16 cellular contexts compared by ENCODE assay signal in genomic region chr21:39238275-39238674, GRCh38. TPM values are rescaled to one million over a fixed set of nuclear protein-coding genes. Genes with fewer than 3 reads are reported as not detected.
DNase-seq lines count a peak whose midpoint lies in the region; ATAC-seq and TF ChIP-seq lines count a peak whose summit lies in the region.
"Had no signal": no experiment of that assay in that cellular context is flagged by ENCODE, and none has a peak within 500 bp of the region (broad histone marks: within the 10 kb centered on the region; RNA-seq: fewer than 3 reads in every experiment).

No MANE protein-coding gene starts in this region.

- H3K27ac Mint-ChIP-seq in activated naive CD8-positive, alpha-beta T cell treated with anti-CD3 and anti-CD28 coated beads, Interleukin-2, amount 50 U/mL, for 24 hours = peak overlapping the region; percentile 40
- peak overlapping the region in 8 of 10 donors; percentile 0 to 83 (median 31) for H3K27ac Mint-ChIP-seq in naive thymus-derived CD8-positive, alpha-beta T cell
- H3K27ac Mint-ChIP-seq: CD4-positive, alpha-beta T cell had no signal

- no peak for TF ChIP-seq CTCF in HEK293 (tag by site-specific recombination; IDR thresholded peaks at IDR 0.05)

- no peak overlapping the region for H3K4me3 Mint-ChIP-seq in activated T-cell treated with anti-CD3 and anti-CD28 coated beads, Interleukin-2, amount 50 U/mL, for 4 hours
- no peak overlapping the region for H3K4me3 Mint-ChIP-seq in activated naive CD8-positive, alpha-beta T cell treated with anti-CD3 and anti-CD28 coated beads, Interleukin-2, amount 50 U/mL, for 24 hours
- H3K4me3 Mint-ChIP-seq in naive thymus-derived CD8-positive, alpha-beta T cell = no peak overlapping the region
- H3K4me3 Mint-ChIP-seq: CD4-positive, alpha-beta T cell had no signal

- DNase-seq in activated T-cell treated with anti-CD3 and anti-CD28 coated beads, Interleukin-2, amount 50 U/mL, for 4 hours = no peak
- DNase-seq in activated T-cell treated with anti-CD3 and anti-CD28 coated beads for 4 hours = no peak
- DNase-seq in activated naive CD8-positive, alpha-beta T cell treated with anti-CD3 and anti-CD28 coated beads, Interleukin-2, amount 50 U/mL, for 24 hours = no peak
- no peak for DNase-seq in naive thymus-derived CD8-positive, alpha-beta T cell
- no peak for DNase-seq in KG1 (lab: John Stamatoyannopoulos, UW)
- DNase-seq in NCI-H146 treated with DMSO at 0.1 percent for 48 hours (lab: John Stamatoyannopoulos, UW; ENCODE audit: unreplicated experiment) = no peak
- DNase-seq: CD4-positive, alpha-beta T cell; DND-41; MG63; NCI-H1092 treated with DMSO at 0.1 percent for 48 hours; NCI-H1694 treated with DMSO at 0.1 percent for 48 hours; NCI-H345; PC-9 had no signal

- H3K36me3 Mint-ChIP-seq in activated T-cell treated with anti-CD3 and anti-CD28 coated beads, Interleukin-2, amount 50 U/mL, for 4 hours (ENCODE audit: insufficient read depth) = peaks cover 39% of the 10 kb centered on the region
- peaks cover 40% of the 10 kb centered on the region for H3K36me3 Mint-ChIP-seq in activated naive CD8-positive, alpha-beta T cell treated with anti-CD3 and anti-CD28 coated beads, Interleukin-2, amount 50 U/mL, for 24 hours (ENCODE audit: low read depth)
- peaks cover 6 to 86% (median 27%) of the 10 kb centered on the region in 3 donors for H3K36me3 Mint-ChIP-seq in naive thymus-derived CD8-positive, alpha-beta T cell

- H3K9me3 Mint-ChIP-seq in activated T-cell treated with anti-CD3 and anti-CD28 coated beads, Interleukin-2, amount 50 U/mL, for 4 hours = no peaks in the 10 kb centered on the region
- no peaks in the 10 kb centered on the region for H3K9me3 Mint-ChIP-seq in activated naive CD8-positive, alpha-beta T cell treated with anti-CD3 and anti-CD28 coated beads, Interleukin-2, amount 50 U/mL, for 24 hours
- H3K9me3 Mint-ChIP-seq in naive thymus-derived CD8-positive, alpha-beta T cell = no peaks in the 10 kb centered on the region
- H3K9me3 Mint-ChIP-seq: CD4-positive, alpha-beta T cell had no signal

- peak; percentile 40 to 54 for ATAC-seq in activated T-cell treated with anti-CD3 and anti-CD28 coated beads, Interleukin-2, amount 50 U/mL, for 4 hours
- no peak for ATAC-seq in activated naive CD8-positive, alpha-beta T cell treated with anti-CD3 and anti-CD28 coated beads, Interleukin-2, amount 50 U/mL, for 24 hours
- no peak for ATAC-seq in naive thymus-derived CD8-positive, alpha-beta T cell
- ATAC-seq in GM21825 (IDR thresholded peaks at IDR 0.05; ENCODE audit: unreplicated experiment) = no peak

- H3K4me1 Mint-ChIP-seq in activated T-cell treated with anti-CD3 and anti-CD28 coated beads, Interleukin-2, amount 50 U/mL, for 4 hours (ENCODE audit: low read depth) = peaks cover 14% of the 10 kb centered on the region
- H3K4me1 Mint-ChIP-seq in activated naive CD8-positive, alpha-beta T cell treated with anti-CD3 and anti-CD28 coated beads, Interleukin-2, amount 50 U/mL, for 24 hours = peaks cover 22% of the 10 kb centered on the region
- H3K4me1 Mint-ChIP-seq in naive thymus-derived CD8-positive, alpha-beta T cell = peaks cover 19 to 59% (median 29%) of the 10 kb centered on the region in 4 donors

- H3K4me3 ChIP-seq in HEK293 (ENCODE audit: low read depth, low read length) = no peak overlapping the region
- H3K4me3 ChIP-seq: MG63, PC-9 had no signal

- CTCF ChIA-PET in HEK293 (lab: Yijun Ruan, JAX) = no interaction called here

- POLR2A ChIA-PET in HEK293 (lab: Yijun Ruan, JAX) = no interaction called here
- POLR2A ChIA-PET in naive thymus-derived CD8-positive, alpha-beta T cell (lab: Charles Lee) = no interaction called here

- no peak overlapping the region for H3K27ac ChIP-seq in HEK293 (ENCODE audit: extremely low read depth, low read depth, low read length)
- H3K27ac ChIP-seq: KMS-11, PC-9 had no signal

- H3K4me1 ChIP-seq in HEK293 (ENCODE audit: control insufficient read depth, insufficient read depth, low read length) = no peaks in the 10 kb centered on the region

- H3K36me3 ChIP-seq in HEK293 (ENCODE audit: control insufficient read depth in 2 of 2, insufficient read depth in 1 of 2, low read length in 2 of 2) = peaks cover 51 to 62% of the 10 kb centered on the region in 2 experiments

- no peaks in the 10 kb centered on the region for H3K27me3 Mint-ChIP-seq in activated T-cell treated with anti-CD3 and anti-CD28 coated beads, Interleukin-2, amount 50 U/mL, for 4 hours (ENCODE audit: low read depth)
- no peaks in the 10 kb centered on the region for H3K27me3 Mint-ChIP-seq in activated naive CD8-positive, alpha-beta T cell treated with anti-CD3 and anti-CD28 coated beads, Interleukin-2, amount 50 U/mL, for 24 hours
- H3K27me3 Mint-ChIP-seq in naive thymus-derived CD8-positive, alpha-beta T cell = no peaks in the 10 kb centered on the region
- H3K27me3 Mint-ChIP-seq: CD4-positive, alpha-beta T cell had no signal

- no peaks in the 10 kb centered on the region for H3K9me3 ChIP-seq in HEK293 (ENCODE audit: control insufficient read depth, insufficient read depth, low read depth, low read length)
- H3K9me3 ChIP-seq: MG63 had no signal

TF ChIP-seq in HEK293, 187 proteins besides CTCF, POLR2A, EP300 and RAD21:
- TF ChIP-seq ZNF426 (tag by site-specific recombination; IDR thresholded peaks at IDR 0.05) (no peak), ZNF777 (tag by site-specific recombination; IDR thresholded peaks at IDR 0.05; ENCODE audit: borderline replicate concordance) (no peak), ZNF132 (tag by site-specific recombination; IDR thresholded peaks at IDR 0.05; ENCODE audit: borderline replicate concordance) (no peak), ZNF311 (tag by site-specific recombination; IDR thresholded peaks at IDR 0.05; ENCODE audit: borderline replicate concordance) (no peak), PRDM1 (tag by site-specific recombination; IDR thresholded peaks at IDR 0.05) (peak; percentile 84), ZNF221 (tag by site-specific recombination; IDR thresholded peaks at IDR 0.05; ENCODE audit: borderline replicate concordance) (no peak), ZNF530 (tag by site-specific recombination; IDR thresholded peaks at IDR 0.05; ENCODE audit: low read depth) (no peak)
- TF ChIP-seq, protein P1, sequence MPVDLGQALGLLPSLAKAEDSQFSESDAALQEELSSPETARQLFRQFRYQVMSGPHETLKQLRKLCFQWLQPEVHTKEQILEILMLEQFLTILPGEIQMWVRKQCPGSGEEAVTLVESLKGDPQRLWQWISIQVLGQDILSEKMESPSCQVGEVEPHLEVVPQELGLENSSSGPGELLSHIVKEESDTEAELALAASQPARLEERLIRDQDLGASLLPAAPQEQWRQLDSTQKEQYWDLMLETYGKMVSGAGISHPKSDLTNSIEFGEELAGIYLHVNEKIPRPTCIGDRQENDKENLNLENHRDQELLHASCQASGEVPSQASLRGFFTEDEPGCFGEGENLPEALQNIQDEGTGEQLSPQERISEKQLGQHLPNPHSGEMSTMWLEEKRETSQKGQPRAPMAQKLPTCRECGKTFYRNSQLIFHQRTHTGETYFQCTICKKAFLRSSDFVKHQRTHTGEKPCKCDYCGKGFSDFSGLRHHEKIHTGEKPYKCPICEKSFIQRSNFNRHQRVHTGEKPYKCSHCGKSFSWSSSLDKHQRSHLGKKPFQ (tag by site-specific recombination; IDR thresholded peaks at IDR 0.05) = no peak
TF ChIP-seq in HEK293: peak in this region for 1.

RNA-seq across cellular contexts. Expression of gene PSMG1, which starts 55.0 kb away (rescaled TPM):
- 10 to 100 TPM; 66.4 to 95.3 (median 88.8) TPM for total RNA-seq in activated T-cell treated with anti-CD3 and anti-CD28 coated beads, Interleukin-2, amount 50 U/mL, for 4 hours
- total RNA-seq in naive thymus-derived CD8-positive, alpha-beta T cell = 10 to 100 TPM; 10.7 to 16.1 TPM
- 10 to 100 TPM; 27.3 to 39.0 (median 36.8) TPM for polyA plus RNA-seq in naive thymus-derived CD8-positive, alpha-beta T cell

Comparison
In these comparisons a context has a peak if more than half of its experiments do, and no peak if none do; other contexts are left out.
1. ATAC-seq: peak in activated T-cell treated with anti-CD3 and anti-CD28 coated beads, Interleukin-2, amount 50 U/mL, for 4 hours (2 of 2); none in activated naive CD8-positive, alpha-beta T cell treated with anti-CD3 and anti-CD28 coated beads, Interleukin-2, amount 50 U/mL, for 24 hours (single experiment), naive thymus-derived CD8-positive, alpha-beta T cell (0 of 2) and GM21825 (single experiment).